1 cellular context compared by ENCODE assay signal in the genomic region with DNA sequence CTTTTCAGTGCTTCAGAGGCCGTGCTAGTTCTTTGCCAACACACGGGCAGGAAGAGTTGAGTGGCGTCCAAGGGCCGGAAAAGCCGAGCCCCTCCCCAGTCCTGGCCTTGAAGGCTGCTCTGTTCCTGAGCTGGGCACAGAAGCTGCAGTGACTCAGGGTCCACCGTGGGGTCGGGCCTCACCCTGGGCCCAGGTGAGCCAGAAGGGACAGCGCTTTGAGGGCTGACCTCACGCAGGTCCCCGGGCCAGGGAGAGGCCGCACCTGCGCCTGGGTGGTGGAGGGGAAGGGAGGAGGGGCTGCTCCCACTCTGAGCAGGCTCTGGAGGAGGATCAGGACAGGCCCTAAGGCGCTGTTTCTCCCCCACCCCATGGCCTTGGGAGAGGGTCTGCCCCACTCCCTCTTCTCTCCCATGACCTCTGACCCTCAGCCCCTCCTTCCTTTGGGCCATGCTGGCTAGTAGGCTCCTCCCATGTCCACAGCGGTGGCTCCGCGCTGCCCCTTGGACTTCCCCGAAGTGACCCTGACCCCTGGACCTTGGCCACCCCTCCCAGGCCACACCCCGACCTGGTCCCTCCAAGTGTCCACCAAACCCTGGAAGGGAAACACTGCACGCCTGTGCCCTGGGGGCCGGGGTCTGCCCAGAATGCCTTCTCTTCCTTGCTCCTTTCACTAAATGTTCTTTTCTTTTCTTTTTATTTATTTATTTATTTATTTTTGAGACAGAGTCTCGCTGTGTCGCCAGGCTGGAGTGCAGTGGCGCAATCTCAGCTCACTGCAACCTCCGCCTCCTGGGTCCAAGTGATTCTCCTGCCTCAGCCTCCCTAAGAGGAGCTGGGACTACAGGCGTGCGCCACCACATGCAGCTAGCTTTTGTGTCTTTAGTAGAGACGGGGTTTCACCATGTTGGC.
TF ChIP-seq lines count a peak whose summit lies in the region.

No MANE protein-coding gene starts in this region.

TF ChIP-seq in HepG2, 621 proteins besides CTCF, POLR2A, EP300 and RAD21 (continued from another document):
- TF ChIP-seq, protein P1, sequence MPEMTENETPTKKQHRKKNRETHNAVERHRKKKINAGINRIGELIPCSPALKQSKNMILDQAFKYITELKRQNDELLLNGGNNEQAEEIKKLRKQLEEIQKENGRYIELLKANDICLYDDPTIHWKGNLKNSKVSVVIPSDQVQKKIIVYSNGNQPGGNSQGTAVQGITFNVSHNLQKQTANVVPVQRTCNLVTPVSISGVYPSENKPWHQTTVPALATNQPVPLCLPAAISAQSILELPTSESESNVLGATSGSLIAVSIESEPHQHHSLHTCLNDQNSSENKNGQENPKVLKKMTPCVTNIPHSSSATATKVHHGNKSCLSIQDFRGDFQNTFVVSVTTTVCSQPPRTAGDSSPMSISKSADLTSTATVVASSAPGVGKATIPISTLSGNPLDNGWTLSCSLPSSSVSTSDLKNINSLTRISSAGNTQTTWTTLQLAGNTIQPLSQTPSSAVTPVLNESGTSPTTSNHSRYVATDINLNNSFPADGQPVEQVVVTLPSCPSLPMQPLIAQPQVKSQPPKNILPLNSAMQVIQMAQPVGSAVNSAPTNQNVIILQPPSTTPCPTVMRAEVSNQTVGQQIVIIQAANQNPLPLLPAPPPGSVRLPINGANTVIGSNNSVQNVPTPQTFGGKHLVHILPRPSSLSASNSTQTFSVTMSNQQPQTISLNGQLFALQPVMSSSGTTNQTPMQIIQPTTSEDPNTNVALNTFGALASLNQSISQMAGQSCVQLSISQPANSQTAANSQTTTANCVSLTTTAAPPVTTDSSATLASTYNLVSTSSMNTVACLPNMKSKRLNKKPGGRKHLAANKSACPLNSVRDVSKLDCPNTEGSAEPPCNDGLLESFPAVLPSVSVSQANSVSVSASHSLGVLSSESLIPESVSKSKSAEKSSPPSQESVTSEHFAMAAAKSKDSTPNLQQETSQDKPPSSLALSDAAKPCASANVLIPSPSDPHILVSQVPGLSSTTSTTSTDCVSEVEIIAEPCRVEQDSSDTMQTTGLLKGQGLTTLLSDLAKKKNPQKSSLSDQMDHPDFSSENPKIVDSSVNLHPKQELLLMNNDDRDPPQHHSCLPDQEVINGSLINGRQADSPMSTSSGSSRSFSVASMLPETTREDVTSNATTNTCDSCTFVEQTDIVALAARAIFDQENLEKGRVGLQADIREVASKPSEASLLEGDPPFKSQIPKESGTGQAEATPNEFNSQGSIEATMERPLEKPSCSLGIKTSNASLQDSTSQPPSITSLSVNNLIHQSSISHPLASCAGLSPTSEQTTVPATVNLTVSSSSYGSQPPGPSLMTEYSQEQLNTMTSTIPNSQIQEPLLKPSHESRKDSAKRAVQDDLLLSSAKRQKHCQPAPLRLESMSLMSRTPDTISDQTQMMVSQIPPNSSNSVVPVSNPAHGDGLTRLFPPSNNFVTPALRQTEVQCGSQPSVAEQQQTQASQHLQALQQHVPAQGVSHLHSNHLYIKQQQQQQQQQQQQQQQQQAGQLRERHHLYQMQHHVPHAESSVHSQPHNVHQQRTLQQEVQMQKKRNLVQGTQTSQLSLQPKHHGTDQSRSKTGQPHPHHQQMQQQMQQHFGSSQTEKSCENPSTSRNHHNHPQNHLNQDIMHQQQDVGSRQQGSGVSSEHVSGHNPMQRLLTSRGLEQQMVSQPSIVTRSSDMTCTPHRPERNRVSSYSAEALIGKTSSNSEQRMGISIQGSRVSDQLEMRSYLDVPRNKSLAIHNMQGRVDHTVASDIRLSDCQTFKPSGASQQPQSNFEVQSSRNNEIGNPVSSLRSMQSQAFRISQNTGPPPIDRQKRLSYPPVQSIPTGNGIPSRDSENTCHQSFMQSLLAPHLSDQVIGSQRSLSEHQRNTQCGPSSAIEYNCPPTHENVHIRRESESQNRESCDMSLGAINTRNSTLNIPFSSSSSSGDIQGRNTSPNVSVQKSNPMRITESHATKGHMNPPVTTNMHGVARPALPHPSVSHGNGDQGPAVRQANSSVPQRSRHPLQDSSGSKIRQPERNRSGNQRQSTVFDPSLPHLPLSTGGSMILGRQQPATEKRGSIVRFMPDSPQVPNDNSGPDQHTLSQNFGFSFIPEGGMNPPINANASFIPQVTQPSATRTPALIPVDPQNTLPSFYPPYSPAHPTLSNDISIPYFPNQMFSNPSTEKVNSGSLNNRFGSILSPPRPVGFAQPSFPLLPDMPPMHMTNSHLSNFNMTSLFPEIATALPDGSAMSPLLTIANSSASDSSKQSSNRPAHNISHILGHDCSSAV (CRISPR knock-in tag; IDR thresholded peaks at IDR 0.05; ENCODE audit: borderline replicate concordance), result no peak
- TF ChIP-seq ZNF350 (CRISPR knock-in tag; IDR thresholded peaks at IDR 0.05; ENCODE audit: borderline replicate concordance, low read depth), result peak; percentile 61; the same call in 1 of the 2 replicates
- no peak for TF ChIP-seq U2AF1 (optimal IDR thresholded peaks at IDR 0.05; ENCODE audit: low read depth, low read length)
- TF ChIP-seq, protein P2, sequence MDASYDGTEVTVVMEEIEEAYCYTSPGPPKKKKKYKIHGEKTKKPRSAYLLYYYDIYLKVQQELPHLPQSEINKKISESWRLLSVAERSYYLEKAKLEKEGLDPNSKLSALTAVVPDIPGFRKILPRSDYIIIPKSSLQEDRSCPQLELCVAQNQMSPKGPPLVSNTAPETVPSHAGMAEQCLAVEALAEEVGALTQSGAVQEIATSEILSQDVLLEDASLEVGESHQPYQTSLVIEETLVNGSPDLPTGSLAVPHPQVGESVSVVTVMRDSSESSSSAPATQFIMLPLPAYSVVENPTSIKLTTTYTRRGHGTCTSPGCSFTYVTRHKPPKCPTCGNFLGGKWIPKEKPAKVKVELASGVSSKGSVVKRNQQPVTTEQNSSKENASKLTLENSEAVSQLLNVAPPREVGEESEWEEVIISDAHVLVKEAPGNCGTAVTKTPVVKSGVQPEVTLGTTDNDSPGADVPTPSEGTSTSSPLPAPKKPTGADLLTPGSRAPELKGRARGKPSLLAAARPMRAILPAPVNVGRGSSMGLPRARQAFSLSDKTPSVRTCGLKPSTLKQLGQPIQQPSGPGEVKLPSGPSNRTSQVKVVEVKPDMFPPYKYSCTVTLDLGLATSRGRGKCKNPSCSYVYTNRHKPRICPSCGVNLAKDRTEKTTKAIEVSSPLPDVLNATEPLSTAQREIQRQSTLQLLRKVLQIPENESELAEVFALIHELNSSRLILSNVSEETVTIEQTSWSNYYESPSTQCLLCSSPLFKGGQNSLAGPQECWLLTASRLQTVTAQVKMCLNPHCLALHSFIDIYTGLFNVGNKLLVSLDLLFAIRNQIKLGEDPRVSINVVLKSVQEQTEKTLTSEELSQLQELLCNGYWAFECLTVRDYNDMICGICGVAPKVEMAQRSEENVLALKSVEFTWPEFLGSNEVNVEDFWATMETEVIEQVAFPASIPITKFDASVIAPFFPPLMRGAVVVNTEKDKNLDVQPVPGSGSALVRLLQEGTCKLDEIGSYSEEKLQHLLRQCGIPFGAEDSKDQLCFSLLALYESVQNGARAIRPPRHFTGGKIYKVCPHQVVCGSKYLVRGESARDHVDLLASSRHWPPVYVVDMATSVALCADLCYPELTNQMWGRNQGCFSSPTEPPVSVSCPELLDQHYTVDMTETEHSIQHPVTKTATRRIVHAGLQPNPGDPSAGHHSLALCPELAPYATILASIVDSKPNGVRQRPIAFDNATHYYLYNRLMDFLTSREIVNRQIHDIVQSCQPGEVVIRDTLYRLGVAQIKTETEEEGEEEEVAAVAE (CRISPR knock-in tag; IDR thresholded peaks at IDR 0.05; ENCODE audit: borderline replicate concordance), result no peak
- TF ChIP-seq BCL6 (CRISPR knock-in tag; IDR thresholded peaks at IDR 0.05), result peak; percentile 77; the same call in 1 of the 2 replicates
- TF ChIP-seq KLF6 (CRISPR knock-in tag; IDR thresholded peaks at IDR 0.05), result no peak
- TF ChIP-seq TARDBP (CRISPR knock-in tag; IDR thresholded peaks at IDR 0.05), result peak; percentile 57
- no peak for TF ChIP-seq TOE1 (CRISPR knock-in tag; IDR thresholded peaks at IDR 0.05)
- 0 out of 2 replicates have a peak, but pooled peaks have one; percentile 49 for TF ChIP-seq AKAP8 (CRISPR knock-in tag; IDR thresholded peaks at IDR 0.05)
- TF ChIP-seq SMARCC2 (IDR thresholded peaks at IDR 0.05), result no peak
- peak; percentile 65; the same call in 1 of the 2 replicates for TF ChIP-seq GFI1 (CRISPR knock-in tag; IDR thresholded peaks at IDR 0.05; ENCODE audit: borderline replicate concordance)
- TF ChIP-seq U2AF2 (IDR thresholded peaks at IDR 0.05; ENCODE audit: low read depth, low read length), result no peak
- TF ChIP-seq ZNF878 (CRISPR knock-in tag; IDR thresholded peaks at IDR 0.05), result no peak
- no peak for TF ChIP-seq ZNF83 (CRISPR knock-in tag; IDR thresholded peaks at IDR 0.05; ENCODE audit: borderline replicate concordance)
- TF ChIP-seq, protein P3, sequence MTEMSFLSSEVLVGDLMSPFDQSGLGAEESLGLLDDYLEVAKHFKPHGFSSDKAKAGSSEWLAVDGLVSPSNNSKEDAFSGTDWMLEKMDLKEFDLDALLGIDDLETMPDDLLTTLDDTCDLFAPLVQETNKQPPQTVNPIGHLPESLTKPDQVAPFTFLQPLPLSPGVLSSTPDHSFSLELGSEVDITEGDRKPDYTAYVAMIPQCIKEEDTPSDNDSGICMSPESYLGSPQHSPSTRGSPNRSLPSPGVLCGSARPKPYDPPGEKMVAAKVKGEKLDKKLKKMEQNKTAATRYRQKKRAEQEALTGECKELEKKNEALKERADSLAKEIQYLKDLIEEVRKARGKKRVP (CRISPR knock-in tag; IDR thresholded peaks at IDR 0.05), result no peak
- TF ChIP-seq, protein P4, sequence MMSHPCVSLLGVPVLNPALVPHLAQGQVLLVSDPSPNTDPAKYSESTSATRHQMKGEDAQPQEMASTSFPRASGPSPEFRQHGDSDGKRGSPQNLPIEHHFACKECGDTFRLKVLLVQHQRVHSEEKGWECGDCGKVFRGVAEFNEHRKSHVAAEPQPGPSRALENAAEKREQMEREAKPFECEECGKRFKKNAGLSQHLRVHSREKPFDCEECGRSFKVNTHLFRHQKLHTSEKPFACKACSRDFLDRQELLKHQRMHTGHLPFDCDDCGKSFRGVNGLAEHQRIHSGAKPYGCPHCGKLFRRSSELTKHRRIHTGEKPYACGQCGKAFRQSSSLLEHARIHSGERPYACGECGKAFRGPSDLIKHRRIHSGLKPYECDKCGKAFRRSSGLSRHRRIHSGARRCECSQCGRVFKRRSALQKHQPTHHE (CRISPR knock-in tag; IDR thresholded peaks at IDR 0.05; ENCODE audit: borderline replicate concordance), result no peak
- no peak for TF ChIP-seq ZNF121 (CRISPR knock-in tag; IDR thresholded peaks at IDR 0.05)
- peak; percentile 81 for TF ChIP-seq ZNF460 (CRISPR knock-in tag; IDR thresholded peaks at IDR 0.05; ENCODE audit: borderline replicate concordance)
- peak; percentile 98 for TF ChIP-seq NR2C2 (CRISPR knock-in tag; IDR thresholded peaks at IDR 0.05; ENCODE audit: borderline replicate concordance)
- TF ChIP-seq KMT2B (CRISPR knock-in tag; IDR thresholded peaks at IDR 0.05), result no peak
- TF ChIP-seq CBX5 (CRISPR knock-in tag; IDR thresholded peaks at IDR 0.05; ENCODE audit: borderline replicate concordance), result no peak; the same call in 1 of the 2 replicates
- TF ChIP-seq, protein P5, sequence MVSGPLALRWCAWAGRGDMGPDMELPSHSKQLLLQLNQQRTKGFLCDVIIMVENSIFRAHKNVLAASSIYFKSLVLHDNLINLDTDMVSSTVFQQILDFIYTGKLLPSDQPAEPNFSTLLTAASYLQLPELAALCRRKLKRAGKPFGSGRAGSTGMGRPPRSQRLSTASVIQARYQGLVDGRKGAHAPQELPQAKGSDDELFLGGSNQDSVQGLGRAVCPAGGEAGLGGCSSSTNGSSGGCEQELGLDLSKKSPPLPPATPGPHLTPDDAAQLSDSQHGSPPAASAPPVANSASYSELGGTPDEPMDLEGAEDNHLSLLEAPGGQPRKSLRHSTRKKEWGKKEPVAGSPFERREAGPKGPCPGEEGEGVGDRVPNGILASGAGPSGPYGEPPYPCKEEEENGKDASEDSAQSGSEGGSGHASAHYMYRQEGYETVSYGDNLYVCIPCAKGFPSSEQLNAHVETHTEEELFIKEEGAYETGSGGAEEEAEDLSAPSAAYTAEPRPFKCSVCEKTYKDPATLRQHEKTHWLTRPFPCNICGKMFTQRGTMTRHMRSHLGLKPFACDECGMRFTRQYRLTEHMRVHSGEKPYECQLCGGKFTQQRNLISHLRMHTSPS (CRISPR knock-in tag; IDR thresholded peaks at IDR 0.05; ENCODE audit: low read depth), result peak; percentile 73; the same call in 1 of the 2 replicates
- no peak for TF ChIP-seq ZFP62 (CRISPR knock-in tag; IDR thresholded peaks at IDR 0.05)
TF ChIP-seq in HepG2: peak in this region for 131.
